In the genomic region with DNA sequence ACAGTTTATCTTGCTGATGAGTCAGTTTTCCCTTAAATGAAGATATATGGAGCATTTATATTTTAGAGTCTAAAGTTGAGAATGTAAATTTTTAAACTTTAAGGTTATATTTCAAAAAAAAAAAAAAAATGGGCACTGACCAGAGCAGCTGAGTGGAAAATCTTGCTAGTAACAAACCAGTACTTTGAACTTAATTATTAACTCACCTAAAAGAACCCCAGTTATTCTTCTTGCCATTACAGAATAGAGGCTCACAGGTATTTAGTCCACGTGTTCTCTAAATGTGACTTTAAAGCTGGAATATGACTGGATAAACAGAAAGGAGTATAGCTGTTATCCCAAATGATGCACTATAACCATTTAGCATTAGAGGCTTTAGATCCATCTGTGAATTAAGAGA, we compare ENCODE assay signal across 16 cellular contexts.
DNase-seq lines count a peak whose midpoint lies in the region; ATAC-seq, FAIRE-seq and TF ChIP-seq lines count a peak whose summit lies in the region.
"Had no signal": no experiment of that assay in that cellular context is flagged by ENCODE, and none has a peak within 500 bp of the region (broad histone marks: within the 10 kb centered on the region; RNA-seq: fewer than 3 reads in every experiment).

No MANE protein-coding gene starts in this region.

- peak overlapping the region; percentile 56 to 66 for H3K27ac ChIP-seq in kidney (ENCODE audit: low read depth in 2 of 2, low read length in 2 of 2)
- H3K27ac ChIP-seq: C4-2B, SK-N-MC had no signal

- H3K4me1 ChIP-seq in kidney (ENCODE audit: control insufficient read depth in 1 of 2, insufficient read depth in 1 of 2, low read depth in 1 of 2, low read length in 2 of 2) (peaks cover 0 to 25% of the 10 kb centered on the region in 2 donors), skeletal muscle satellite cell (ENCODE audit: control insufficient read depth, insufficient read depth, low read length) (peaks cover 15% of the 10 kb centered on the region)

- H3K4me3 ChIP-seq in kidney (ENCODE audit: low read length in 2 of 2) (no peak overlapping the region), skeletal muscle satellite cell (ENCODE audit: low read length) (no peak overlapping the region)
- H3K4me3 ChIP-seq: K562, SK-N-MC had no signal

- H3K4me2 ChIP-seq in skeletal muscle satellite cell (ENCODE audit: low read length): no peak overlapping the region

- TF ChIP-seq CTCF in kidney (IDR thresholded peaks at IDR 0.05; ENCODE audit: borderline replicate concordance, extremely low read depth, insufficient read depth): no peak

- peak; percentile 90 for FAIRE-seq in kidney (lab: Jason Lieb, UNC)
- FAIRE-seq: GM12892, K562 had no signal

- H3K9me3 ChIP-seq in kidney (ENCODE audit: control insufficient read depth in 1 of 2, low read length in 2 of 2) (no peaks in the 10 kb centered on the region), skeletal muscle satellite cell (replicated peaks; ENCODE audit: low read length) (no peaks in the 10 kb centered on the region)

- no peak for DNase-seq in kidney
- no peak for DNase-seq in NK-92 treated with Interleukin-12 subunit alpha and Interleukin-12 subunit beta, amount 100 ng/mL, for 24 hours (lab: John Stamatoyannopoulos, UW)
- no peak for DNase-seq in NCI-H748 treated with DMSO at 0.1 percent for 48 hours (lab: John Stamatoyannopoulos, UW)
- DNase-seq: AML-193, DMS79, NCI-H1105 treated with DMSO at 0.1 percent for 48 hours, OCI-M1, SHP77 had no signal

- intact Hi-C loops in kidney (cut with DNase I): no loop called here

- ATAC-seq in GM18909 (IDR thresholded peaks at IDR 0.05; ENCODE audit: poor library complexity, unreplicated experiment) (peak; percentile 72), HG02588 (IDR thresholded peaks at IDR 0.05; ENCODE audit: unreplicated experiment) (peak; percentile 49), HG03135 (IDR thresholded peaks at IDR 0.05; ENCODE audit: unreplicated experiment) (no peak)
- ATAC-seq: K562 had no signal

- H3K27me3 ChIP-seq in skeletal muscle satellite cell (ENCODE audit: control insufficient read depth, insufficient read depth, low read length): no peaks in the 10 kb centered on the region

- H3K36me3 ChIP-seq in kidney (ENCODE audit: control insufficient read depth in 1 of 2, insufficient read depth in 2 of 2, low read length in 2 of 2): no peaks in the 10 kb centered on the region
- H3K36me3 ChIP-seq in skeletal muscle satellite cell (ENCODE audit: insufficient read depth, low read length): no peaks in the 10 kb centered on the region

- H3K9ac ChIP-seq in kidney (ENCODE audit: low read length in 2 of 2): no peak overlapping the region
- H3K9ac ChIP-seq in skeletal muscle satellite cell (ENCODE audit: low read depth, low read length): peak overlapping the region; percentile 17
